ENCODE assay signal across 11 cellular contexts in the genomic region with DNA sequence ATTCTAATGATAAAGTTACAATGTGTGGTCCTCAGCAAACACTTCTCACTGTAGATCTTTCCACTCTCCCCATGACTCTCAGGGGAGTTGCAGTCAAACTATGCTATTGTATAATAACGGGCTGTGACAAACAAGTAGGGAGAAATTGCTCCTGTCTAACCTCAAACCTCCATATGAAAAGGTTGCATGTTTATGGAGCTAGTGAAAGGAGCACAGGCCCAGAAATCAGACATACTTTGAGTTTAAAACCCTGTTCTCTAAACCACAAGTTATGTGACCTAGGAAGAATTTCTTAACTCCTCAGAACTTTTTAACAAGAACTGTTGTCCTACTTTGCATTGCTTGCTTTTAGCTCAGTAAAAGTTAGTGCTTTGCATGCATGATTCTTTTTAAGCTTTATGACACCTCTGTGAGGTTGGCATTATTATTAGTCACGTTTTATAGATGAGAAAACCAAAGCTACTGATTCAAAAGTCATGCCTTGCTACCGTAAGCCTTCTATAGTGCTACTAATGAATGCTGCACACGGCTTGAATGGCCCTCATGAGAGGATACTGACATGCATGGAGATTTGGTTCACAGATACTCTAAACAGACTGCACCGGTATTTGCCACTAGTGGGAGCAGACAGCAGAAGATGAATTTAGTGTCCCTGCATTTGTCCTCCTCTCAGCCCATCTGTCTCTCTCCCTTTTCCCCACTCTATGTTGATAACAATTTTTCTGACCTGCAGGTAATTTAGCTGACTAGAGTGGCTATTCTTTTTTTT.
DNase-seq lines count a peak whose midpoint lies in the region; ATAC-seq and TF ChIP-seq lines count a peak whose summit lies in the region.
"Had no signal": no experiment of that assay in that cellular context is flagged by ENCODE, and none has a peak within 500 bp of the region (broad histone marks: within the 10 kb centered on the region; RNA-seq: fewer than 3 reads in every experiment).

No MANE protein-coding gene starts in this region.

- H3K9ac ChIP-seq in IMR-90 (ENCODE audit: low read depth, low read length) = no peak overlapping the region

- TF ChIP-seq CTCF in IMR-90 (conservative IDR thresholded peaks at IDR 0.05; ENCODE audit: low read depth, low read length) (0 out of 2 replicates have a peak, but pooled peaks have one; percentile 8), cardiac fibroblast (IDR thresholded peaks at IDR 0.05; ENCODE audit: low read depth, low read length) (peak; percentile 33), spleen (IDR thresholded peaks at IDR 0.05 in 8 of 11, conservative IDR thresholded peaks at IDR 0.05 in 3 of 11) (no peak)

- H3K56ac ChIP-seq in IMR-90 (ENCODE audit: extremely low read depth, insufficient read depth, low read length) = no peak overlapping the region

- ATAC-seq in IMR-90 (ENCODE audit: low read depth) (no peak), T-helper 17 cell (no peak)

- CTCF ChIA-PET in IMR-90 (lab: Yijun Ruan, JAX) = interaction anchor here (0.6 to 0.7 kb wide), 2 partner anchors 26 to 159 kb away, joined by 3 to 4 read pairs; no protein-coding TSS in a partner anchor

- dilution Hi-C loops in IMR-90 (cut with HindIII; ENCODE audit: low sequenced_read_pairs, unreplicated experiment) = no loop called here

- H3K36me3 Mint-ChIP-seq in T-helper 17 cell (ENCODE audit: low read depth) = peaks cover 4% of the 10 kb centered on the region

- no peak overlapping the region for H3K27ac Mint-ChIP-seq in T-helper 17 cell

- no peak overlapping the region for H3K4me3 Mint-ChIP-seq in T-helper 17 cell

- H3K27ac ChIP-seq in IMR-90 (ENCODE audit: insufficient read depth, low read length) (no peak overlapping the region), spleen (no peak overlapping the region)
- H3K27ac ChIP-seq: transverse colon had no signal

- H3K4me1 Mint-ChIP-seq in T-helper 17 cell = no peaks in the 10 kb centered on the region

- no peak overlapping the region for H2BK15ac ChIP-seq in IMR-90 (ENCODE audit: low read depth, low read length)

- H3K9me1 ChIP-seq in IMR-90 (ENCODE audit: insufficient read depth, low read length) = no peaks in the 10 kb centered on the region

- H3K36me3 ChIP-seq in IMR-90 (ENCODE audit: control insufficient read depth, insufficient read depth, low read length) (no peaks in the 10 kb centered on the region), neuron (ENCODE audit: insufficient read depth, low read length) (no peaks in the 10 kb centered on the region), spleen (no peaks in the 10 kb centered on the region)
- H3K36me3 ChIP-seq: transverse colon had no signal

- no peak overlapping the region for H4K91ac ChIP-seq in IMR-90 (ENCODE audit: insufficient read depth, low read depth, low read length)

- no peak overlapping the region for H2AK9ac ChIP-seq in IMR-90 (replicated peaks; ENCODE audit: low read depth, low read length, poor library complexity)

- no peaks in the 10 kb centered on the region for H3K79me1 ChIP-seq in IMR-90 (ENCODE audit: low read depth in 1 of 2, low read length in 2 of 2)

- no peak overlapping the region for H4K8ac ChIP-seq in IMR-90 (ENCODE audit: low read depth in 2 of 2, low read length in 2 of 2)

- in situ Hi-C loops in IMR-90 (cut with MboI; ENCODE audit: low sequenced_read_pairs) = no loop called here

- intact Hi-C loops in IMR-90 (cut with micrococcal nuclease) = loop anchor here (2.0 kb wide), 1 partner anchor 160 kb away; no protein-coding TSS in a partner anchor
- intact Hi-C loops in spleen (cut with DNase I; ENCODE audit: low total_unique reads) = no loop called here

- H3K4me3 ChIP-seq in IMR-90 (ENCODE audit: insufficient read depth, low read depth, low read length) (no peak overlapping the region), cardiac fibroblast (replicated peaks in 1 of 2; ENCODE audit: low read depth in 2 of 2, low read length in 2 of 2) (no peak overlapping the region), neuron (ENCODE audit: low read length) (no peak overlapping the region), spleen (no peak overlapping the region)
- H3K4me3 ChIP-seq: transverse colon had no signal

- TF ChIP-seq RAD21 in IMR-90 (IDR thresholded peaks at IDR 0.05; ENCODE audit: low read length) = no peak

- H3K14ac ChIP-seq in IMR-90 (replicated peaks; ENCODE audit: low read depth, low read length) = no peak overlapping the region

- TF ChIP-seq POLR2A in IMR-90 (IDR thresholded peaks at IDR 0.05; ENCODE audit: low read depth, low read length) = no peak
- no peak for TF ChIP-seq POLR2A in spleen (IDR thresholded peaks at IDR 0.05)

- H2BK5ac ChIP-seq in IMR-90 (ENCODE audit: low read depth, low read length, poor library complexity, severe bottlenecking) = no peak overlapping the region

- H3K4ac ChIP-seq in IMR-90 (ENCODE audit: low read depth, low read length) = no peak overlapping the region

- no peaks in the 10 kb centered on the region; the same call in none of the 2 replicates for H3K27me3 ChIP-seq in IMR-90 (ENCODE audit: control insufficient read depth, insufficient read depth, low read length)
- H3K27me3 ChIP-seq in neuron (ENCODE audit: insufficient read depth, low read length) = no peaks in the 10 kb centered on the region
- H3K27me3 ChIP-seq in spleen (replicated peaks in 1 of 7) = no peaks in the 10 kb centered on the region
- H3K27me3 ChIP-seq: transverse colon had no signal

- no peaks in the 10 kb centered on the region for H4K20me1 ChIP-seq in IMR-90 (ENCODE audit: insufficient read depth, low read length)

- H2BK20ac ChIP-seq in IMR-90 (ENCODE audit: low read depth, low read length) = no peak overlapping the region

- peaks cover 24% of the 10 kb centered on the region for H3K27me3 Mint-ChIP-seq in T-helper 17 cell

- H2AK5ac ChIP-seq in IMR-90 (ENCODE audit: low read depth, low read length) = no peak overlapping the region

- no peak overlapping the region for H2BK120ac ChIP-seq in IMR-90 (ENCODE audit: low read depth, low read length)

- no peak overlapping the region for H3K23ac ChIP-seq in IMR-90 (ENCODE audit: low read depth, low read length)

- no TSS peak for BruUV-seq in IMR-90 (replicated peaks; lab: Mats Ljungman, UMichigan)

- H4K5ac ChIP-seq in IMR-90 (ENCODE audit: low read depth, low read length) = no peak overlapping the region

- WGBS in IMR-90 (ENCODE audit: extremely low coverage in 2 of 2, insufficient read length in 1 of 2), 2 experiments = 0% methylated on average over 1 of the region's 5 CpGs; no CpG with 5 or more reads in 1 of the 2 experiments
- 51 to 75% (median 70%) methylated on average over 5 of the region's 5 CpGs for WGBS in spleen, 5 donors

- DNase-seq in NCI-H146 (lab: John Stamatoyannopoulos, UW) = peak; percentile 11
- DNase-seq in NCI-H146 treated with DMSO at 0.1 percent for 48 hours (lab: John Stamatoyannopoulos, UW; ENCODE audit: unreplicated experiment) = no peak
- no peak for DNase-seq in IMR-90
- peak in 1 of 2 donors; percentile 18 for DNase-seq in cardiac fibroblast (ENCODE audit: low read depth in 2 of 2)
- no peak for DNase-seq in spleen
- DNase-seq in T-helper 17 cell = no peak
- no peak for DNase-seq in middle frontal gyrus (ENCODE audit: extremely low spot score, low spot score)
- DNase-seq: ACHN, SHP77, transverse colon had no signal

- H3K4me1 ChIP-seq in IMR-90 (ENCODE audit: control insufficient read depth, insufficient read depth, low read length) = 0 out of 2 replicates have a peak, but pooled peaks cover 3% of the 10 kb centered on the region
- peaks cover 14% of the 10 kb centered on the region for H3K4me1 ChIP-seq in neuron (ENCODE audit: insufficient read depth, low read length)
- no peaks in the 10 kb centered on the region for H3K4me1 ChIP-seq in spleen
- H3K4me1 ChIP-seq: transverse colon had no signal

- H3K9me3 ChIP-seq in IMR-90 (ENCODE audit: control insufficient read depth, insufficient read depth, low read length) (peaks cover 3% of the 10 kb centered on the region), neuron (ENCODE audit: low read length) (peaks cover 10% of the 10 kb centered on the region), spleen (peaks cover 0 to 20% (median 13%) of the 10 kb centered on the region in 8 donors), T-helper 17 cell (ENCODE audit: control insufficient read depth, low read length, poor library complexity, severe bottlenecking) (no peaks in the 10 kb centered on the region)
- H3K9me3 ChIP-seq: transverse colon had no signal

- H3K4me2 ChIP-seq in IMR-90 (ENCODE audit: low read depth, low read length) = no peak overlapping the region

- H2AFZ ChIP-seq in IMR-90 (replicated peaks; ENCODE audit: low read length, poor library complexity) (no peak overlapping the region), neuron (ENCODE audit: low read depth, low read length) (peak overlapping the region; percentile 24)

- POLR2A ChIA-PET in IMR-90 (lab: Charles Lee; ENCODE audit: unreplicated experiment) = no interaction called here

- H3K18ac ChIP-seq in IMR-90 (ENCODE audit: low read depth, low read length) = no peak overlapping the region

TF ChIP-seq in IMR-90, 13 proteins besides CTCF, POLR2A, EP300 and RAD21:
- TF ChIP-seq CHD1 (IDR thresholded peaks at IDR 0.05; ENCODE audit: low read depth, low read length) (no peak), CEBPB (IDR thresholded peaks at IDR 0.05; ENCODE audit: low read depth, low read length) (no peak), MAFK (IDR thresholded peaks at IDR 0.05; ENCODE audit: low read depth, low read length) (no peak), BHLHE40 (IDR thresholded peaks at IDR 0.05; ENCODE audit: low read depth, low read length) (no peak), RCOR1 (IDR thresholded peaks at IDR 0.05; ENCODE audit: insufficient replicate concordance, low read length) (no peak), FOS (IDR thresholded peaks at IDR 0.05; ENCODE audit: low read depth, low read length) (no peak), NFE2L2 (IDR thresholded peaks at IDR 0.05; ENCODE audit: low read depth, low read length) (no peak), SMC3 (IDR thresholded peaks at IDR 0.05; ENCODE audit: low read depth, low read length) (no peak), MAZ (IDR thresholded peaks at IDR 0.05; ENCODE audit: borderline replicate concordance, low read depth, low read length) (no peak), MXI1 (IDR thresholded peaks at IDR 0.05; ENCODE audit: borderline replicate concordance, low read depth, low read length) (no peak), RFX5 (IDR thresholded peaks at IDR 0.05; ENCODE audit: low read depth, low read length) (no peak)
- TF ChIP-seq, protein P1, sequence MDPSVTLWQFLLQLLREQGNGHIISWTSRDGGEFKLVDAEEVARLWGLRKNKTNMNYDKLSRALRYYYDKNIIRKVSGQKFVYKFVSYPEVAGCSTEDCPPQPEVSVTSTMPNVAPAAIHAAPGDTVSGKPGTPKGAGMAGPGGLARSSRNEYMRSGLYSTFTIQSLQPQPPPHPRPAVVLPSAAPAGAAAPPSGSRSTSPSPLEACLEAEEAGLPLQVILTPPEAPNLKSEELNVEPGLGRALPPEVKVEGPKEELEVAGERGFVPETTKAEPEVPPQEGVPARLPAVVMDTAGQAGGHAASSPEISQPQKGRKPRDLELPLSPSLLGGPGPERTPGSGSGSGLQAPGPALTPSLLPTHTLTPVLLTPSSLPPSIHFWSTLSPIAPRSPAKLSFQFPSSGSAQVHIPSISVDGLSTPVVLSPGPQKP (IDR thresholded peaks at IDR 0.05; ENCODE audit: borderline replicate concordance, low read depth, low read length) = no peak
TF ChIP-seq in IMR-90: peak in this region for 0.

Comparison
In these comparisons a context has a peak if more than half of its experiments do, and no peak if none do; other contexts are left out.
1. CTCF ChIP-seq: peak in IMR-90 (single experiment) and cardiac fibroblast (single experiment); none in spleen (0 of 11).